ENCODE assay signal across 28 cellular contexts in the genomic region with DNA sequence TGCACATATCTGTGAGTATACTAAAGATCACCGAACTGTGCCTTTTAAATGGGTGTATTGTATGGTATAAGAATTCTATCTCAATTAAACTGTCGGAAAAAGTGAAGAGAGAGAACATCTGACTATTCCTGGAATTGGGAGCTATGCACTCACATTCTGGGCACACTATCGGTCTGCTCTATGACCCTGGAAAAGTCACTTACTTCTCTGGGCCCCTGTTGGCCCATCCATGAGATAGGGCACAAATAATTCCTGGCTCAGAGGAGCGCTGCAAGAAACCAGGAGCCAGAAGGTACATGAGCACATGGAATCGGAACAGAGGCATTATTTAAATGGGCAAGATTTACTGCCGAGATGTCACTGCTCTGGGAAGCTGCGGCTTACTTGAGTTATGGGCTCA.
"Had no signal": no experiment of that assay in that cellular context is flagged by ENCODE, and none has a peak within 500 bp of the region (broad histone marks: within the 10 kb centered on the region; RNA-seq: fewer than 3 reads in every experiment).

No MANE protein-coding gene starts in this region.

- ATAC-seq: naive thymus-derived CD4-positive, alpha-beta T cell; natural killer cell; psoas muscle; right cardiac atrium; right lobe of liver; stimulated activated effector memory CD8-positive, alpha-beta T cell treated with anti-CD3 and anti-CD28 coated beads, Interleukin-12 subunit alpha, Interleukin-12 subunit beta, amount 100 ng/mL, for 72 hours; stimulated activated naive B cell treated with anti-CD40 and anti-IgM and Interleukin-4, amounts not matched to agents 10 μg/mL and 1 μg/mL and 100 μg/mL, for 72 hours; stimulated activated naive CD8-positive, alpha-beta T cell treated with anti-CD3 and anti-CD28 coated beads, Interleukin-15, Interleukin-2, amounts not matched to agents 100 U/mL and 50 U/mL, for 24 hours had no signal

- H3K4me3 Mint-ChIP-seq: naive thymus-derived CD4-positive, alpha-beta T cell; natural killer cell; nephron; neural progenitor cell; stimulated activated effector memory CD8-positive, alpha-beta T cell treated with anti-CD3 and anti-CD28 coated beads, Interleukin-12 subunit alpha, Interleukin-12 subunit beta, amount 100 ng/mL, for 72 hours; stimulated activated naive B cell treated with anti-CD40 and anti-IgM and Interleukin-4, amounts not matched to agents 10 μg/mL and 1 μg/mL and 100 μg/mL, for 72 hours had no signal

- H3K27ac Mint-ChIP-seq: naive thymus-derived CD4-positive, alpha-beta T cell; natural killer cell; nephron; neural progenitor cell; progenitor cell of endocrine pancreas; stimulated activated effector memory CD8-positive, alpha-beta T cell treated with anti-CD3 and anti-CD28 coated beads, Interleukin-12 subunit alpha, Interleukin-12 subunit beta, amount 100 ng/mL, for 72 hours; stimulated activated naive B cell treated with anti-CD40 and anti-IgM and Interleukin-4, amounts not matched to agents 10 μg/mL and 1 μg/mL and 100 μg/mL, for 72 hours had no signal

- DNase-seq: naive thymus-derived CD4-positive, alpha-beta T cell; natural killer cell; occipital lobe; ovary; psoas muscle; right cardiac atrium; right lobe of liver; sigmoid colon; small intestine; stimulated activated CD4-positive, alpha-beta T cell treated with anti-CD3 and anti-CD28 coated beads, Interleukin-15, amount 100 ng/mL, for 24 hours; stimulated activated CD4-positive, alpha-beta T cell treated with anti-CD3 and anti-CD28 coated beads, Interleukin-2, amount 100 ng/mL, for 24 hours; stimulated activated CD4-positive, alpha-beta T cell treated with anti-CD3 and anti-CD28 coated beads, Interleukin-2, amount 100 ng/mL, for 48 hours; stimulated activated CD4-positive, alpha-beta T cell treated with anti-CD3 and anti-CD28 coated beads, Interleukin-4, amount 100 ng/mL, for 24 hours; stimulated activated naive B cell treated with anti-CD40 and anti-IgM and Interleukin-4, amounts not matched to agents 10 μg/mL and 1 μg/mL and 100 μg/mL, for 72 hours; stimulated activated naive CD8-positive, alpha-beta T cell treated with anti-CD3 and anti-CD28 coated beads, Interleukin-15, Interleukin-2, amounts not matched to agents 100 U/mL and 50 U/mL, for 24 hours; stomach; thyroid gland; trophoblast cell; upper lobe of left lung had no signal

- H3K4me1 Mint-ChIP-seq: natural killer cell; stimulated activated effector memory CD8-positive, alpha-beta T cell treated with anti-CD3 and anti-CD28 coated beads, Interleukin-12 subunit alpha, Interleukin-12 subunit beta, amount 100 ng/mL, for 72 hours; stimulated activated naive B cell treated with anti-CD40 and anti-IgM and Interleukin-4, amounts not matched to agents 10 μg/mL and 1 μg/mL and 100 μg/mL, for 72 hours had no signal

- H3K27ac ChIP-seq: neural progenitor cell, ovary, parathyroid adenoma, psoas muscle, right lobe of liver, sigmoid colon, stomach, suprapubic skin, thoracic aorta, thyroid gland, tibial nerve, upper lobe of left lung, vagina had no signal

- H3K27me3 Mint-ChIP-seq: stimulated activated naive B cell treated with anti-CD40 and anti-IgM and Interleukin-4, amounts not matched to agents 10 μg/mL and 1 μg/mL and 100 μg/mL, for 72 hours had no signal

- H3K9me3 Mint-ChIP-seq: natural killer cell; nephron; neural progenitor cell; stimulated activated effector memory CD8-positive, alpha-beta T cell treated with anti-CD3 and anti-CD28 coated beads, Interleukin-12 subunit alpha, Interleukin-12 subunit beta, amount 100 ng/mL, for 72 hours; stimulated activated naive B cell treated with anti-CD40 and anti-IgM and Interleukin-4, amounts not matched to agents 10 μg/mL and 1 μg/mL and 100 μg/mL, for 72 hours had no signal
